Comparison of ENCODE assay signal across 10 cellular contexts in the genomic region with DNA sequence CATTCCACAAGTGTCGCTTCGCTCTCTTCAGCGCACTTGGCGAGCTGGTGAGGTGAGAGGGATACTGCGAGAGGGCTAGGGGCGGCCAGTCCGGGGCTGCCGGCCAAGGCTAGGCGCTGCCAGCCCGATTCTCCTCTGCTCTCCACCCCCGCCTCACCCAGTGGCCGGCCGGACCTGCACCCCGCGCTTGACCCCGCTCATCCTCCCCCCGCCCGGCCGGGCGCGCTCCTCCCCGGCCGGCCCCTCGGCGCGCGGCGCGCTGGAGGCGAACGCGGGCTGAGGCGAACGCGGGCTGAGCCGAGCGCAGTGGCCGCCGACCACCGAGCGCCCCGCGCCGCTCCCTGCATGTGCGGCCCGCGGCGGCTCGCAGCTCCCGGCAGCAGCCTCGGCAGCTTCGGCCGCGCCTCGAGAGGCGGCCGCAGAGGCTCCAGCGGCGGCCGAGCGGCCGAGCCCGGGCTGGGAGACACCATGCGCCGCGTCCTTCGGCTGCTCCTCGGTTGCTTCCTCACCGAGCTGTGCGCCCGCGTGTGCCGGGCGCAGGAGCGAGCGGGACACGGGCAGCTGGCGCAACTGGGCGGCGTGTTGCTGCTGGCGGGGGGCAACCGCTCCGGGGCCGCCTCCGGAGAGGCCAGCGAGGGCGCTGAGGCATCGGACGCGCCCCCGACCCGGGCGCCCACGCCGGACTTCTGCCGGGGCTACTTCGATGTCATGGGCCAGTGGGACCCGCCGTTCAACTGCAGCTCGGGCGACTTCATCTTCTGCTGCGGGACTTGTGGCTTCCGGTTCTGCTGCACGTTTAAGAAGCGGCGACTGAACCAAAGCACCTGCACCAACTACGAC. TPM values are rescaled to one million over a fixed set of nuclear protein-coding genes. Genes with fewer than 3 reads are reported as not detected.
A peak's percentile ranks its signal among the peaks of the same experiment; 100 is the strongest.
DNase-seq lines count a peak whose midpoint lies in the region; ATAC-seq, FAIRE-seq and TF ChIP-seq lines count a peak whose summit lies in the region.
"Had no signal": no experiment of that assay in that cellular context is flagged by ENCODE, and none has a peak within 500 bp of the region (broad histone marks: within the 10 kb centered on the region; RNA-seq: fewer than 3 reads in every experiment).

TSS of gene SHISA9 (plus strand) at position 2 of the 840 bp plus-strand sequence.

- H3K36me3 ChIP-seq in naive thymus-derived CD4-positive, alpha-beta T cell (ENCODE audit: control insufficient read depth in 2 of 3, insufficient read depth in 3 of 3, low read length in 3 of 3), result no peaks in the 10 kb centered on the region

- no peaks in the 10 kb centered on the region for H3K4me1 ChIP-seq in right cardiac atrium (ENCODE audit: control insufficient read depth, insufficient read depth, low read length)
- no peaks in the 10 kb centered on the region for H3K4me1 ChIP-seq in naive thymus-derived CD4-positive, alpha-beta T cell (ENCODE audit: control insufficient read depth in 2 of 2, insufficient read depth in 2 of 2, low read length in 2 of 2)

- H3K4me3 Mint-ChIP-seq in chondrocyte (ENCODE audit: unreplicated experiment) (peak within 1 kb of the TSS; percentile 63), naive B cell (peak within 1 kb of the TSS in 5 of 8 donors; percentile 16 to 79 (median 51))
- peak within 1 kb of the TSS in 3 of 10 donors; percentile 52 to 66 (median 66) for H3K4me3 Mint-ChIP-seq in naive thymus-derived CD4-positive, alpha-beta T cell

- POLR2A ChIA-PET in naive thymus-derived CD4-positive, alpha-beta T cell (lab: Charles Lee), result no interaction called here

- peaks cover 6% of the 10 kb centered on the region for H3K4me1 Mint-ChIP-seq in chondrocyte (ENCODE audit: low read depth)
- peaks cover 0 to 18% (median 3%) of the 10 kb centered on the region in 3 donors for H3K4me1 Mint-ChIP-seq in naive B cell
- H3K4me1 Mint-ChIP-seq in naive thymus-derived CD4-positive, alpha-beta T cell, result peaks cover 0 to 4% (median 3%) of the 10 kb centered on the region in 7 donors
- H3K4me1 Mint-ChIP-seq: immature natural killer cell had no signal

- H3K9me3 ChIP-seq in right cardiac atrium (ENCODE audit: control insufficient read depth, low read length), result no peaks in the 10 kb centered on the region
- no peaks in the 10 kb centered on the region for H3K9me3 ChIP-seq in naive thymus-derived CD4-positive, alpha-beta T cell (ENCODE audit: control insufficient read depth in 2 of 3, low read length in 3 of 3)

- ATAC-seq in right cardiac atrium, result no peak
- ATAC-seq in left ventricle myocardium superior, result no peak
- ATAC-seq in naive B cell (ENCODE audit: low read depth in 2 of 2), result no peak
- ATAC-seq in naive thymus-derived CD4-positive, alpha-beta T cell, result no peak

- WGBS in right cardiac atrium, result 1% methylated on average over 107 of the region's 107 CpGs

- H3K27me3 Mint-ChIP-seq in chondrocyte (ENCODE audit: low read depth) (peaks cover 71% of the 10 kb centered on the region), naive B cell (peaks cover 44 to 83% (median 49%) of the 10 kb centered on the region in 3 donors)
- H3K27me3 Mint-ChIP-seq in naive thymus-derived CD4-positive, alpha-beta T cell, result peaks cover 51 to 81% (median 58%) of the 10 kb centered on the region in 5 donors

- intact Hi-C loops in right cardiac atrium (cut with DNase I) (no loop called here), left ventricle myocardium superior (cut with micrococcal nuclease) (no loop called here)
- intact Hi-C loops in naive thymus-derived CD4-positive, alpha-beta T cell (cut with micrococcal nuclease), result no loop called here

- no peak for TF ChIP-seq CTCF in chondrocyte (IDR thresholded peaks at IDR 0.05)

- no peak for FAIRE-seq in RCC 7860 (lab: Jason Lieb, UNC)

- H3K27me3 ChIP-seq in right cardiac atrium (ENCODE audit: control insufficient read depth, insufficient read depth), result no peaks in the 10 kb centered on the region
- H3K27me3 ChIP-seq in naive thymus-derived CD4-positive, alpha-beta T cell (ENCODE audit: control insufficient read depth in 2 of 2, insufficient read depth in 2 of 2, low read length in 2 of 2), result no peaks in the 10 kb centered on the region

- H3K4me3 ChIP-seq in right cardiac atrium (ENCODE audit: low read length), result peak within 1 kb of the TSS; percentile 17
- H3K4me3 ChIP-seq in naive thymus-derived CD4-positive, alpha-beta T cell (ENCODE audit: low read length), result no peak within 1 kb of the TSS

- H3K36me3 Mint-ChIP-seq in chondrocyte (ENCODE audit: low read depth), result no peaks in the 10 kb centered on the region
- H3K36me3 Mint-ChIP-seq in naive B cell, result no peaks in the 10 kb centered on the region
- peaks cover 0 to 3% (median 0%) of the 10 kb centered on the region in 5 donors for H3K36me3 Mint-ChIP-seq in naive thymus-derived CD4-positive, alpha-beta T cell
- H3K36me3 Mint-ChIP-seq: immature natural killer cell had no signal

- H3K9me3 Mint-ChIP-seq in chondrocyte (ENCODE audit: low read depth), result no peaks in the 10 kb centered on the region
- H3K9me3 Mint-ChIP-seq in naive B cell, result no peaks in the 10 kb centered on the region
- H3K9me3 Mint-ChIP-seq in naive thymus-derived CD4-positive, alpha-beta T cell, result no peaks in the 10 kb centered on the region
- H3K9me3 Mint-ChIP-seq: immature natural killer cell had no signal

- H3K27ac Mint-ChIP-seq in chondrocyte (ENCODE audit: unreplicated experiment), result no peak within 1 kb of the TSS
- no peak within 1 kb of the TSS for H3K27ac Mint-ChIP-seq in naive B cell
- no peak within 1 kb of the TSS for H3K27ac Mint-ChIP-seq in naive thymus-derived CD4-positive, alpha-beta T cell
- H3K27ac Mint-ChIP-seq: immature natural killer cell had no signal

- DNase-seq in right cardiac atrium (no peak), left ventricle myocardium superior (no peak), chondrocyte (ENCODE audit: low spot score) (no peak), naive B cell (no peak), RCC 7860 (ENCODE audit: low spot score) (no peak), putamen (ENCODE audit: low spot score) (no peak)
- DNase-seq in naive thymus-derived CD4-positive, alpha-beta T cell, result no peak
- DNase-seq in stimulated activated naive CD4-positive, alpha-beta T cell treated with Interleukin-2 at 50 U/mL for 16 hours (lab: John Stamatoyannopoulos, UW), result no peak
- DNase-seq: immature natural killer cell had no signal

- H3K27ac ChIP-seq in right cardiac atrium (ENCODE audit: low read length), result no peak within 1 kb of the TSS
- H3K27ac ChIP-seq in naive thymus-derived CD4-positive, alpha-beta T cell (ENCODE audit: low read depth, low read length), result no peak within 1 kb of the TSS
- H3K27ac ChIP-seq: KMS-11 had no signal

- CTCF ChIA-PET in naive thymus-derived CD4-positive, alpha-beta T cell (lab: Charles Lee), result no interaction called here

RNA-seq across cellular contexts. Expression of gene SHISA9, which starts in this region (rescaled TPM):
- total RNA-seq in right cardiac atrium (1 to 10 TPM in 2 of 4 donors, under 1 TPM in 2; 0.28 to 1.8 (median 0.82) TPM), left ventricle myocardium superior (0.99 TPM), chondrocyte (0.12 to 3.1 TPM (median 1.6 TPM) in 3 replicates)
- polyA plus RNA-seq in right cardiac atrium (0.34 TPM), naive B cell (ENCODE audit: low read depth in 6 of 6) (not detected)
- under 1 TPM in 1 of 5 experiments, not detected in 4; 0.05 TPM for total RNA-seq in naive thymus-derived CD4-positive, alpha-beta T cell
- not detected for polyA plus RNA-seq in naive thymus-derived CD4-positive, alpha-beta T cell
- polyA plus RNA-seq: immature natural killer cell had no signal
